ENCODE assay signal across 9 cellular contexts in the genomic region with DNA sequence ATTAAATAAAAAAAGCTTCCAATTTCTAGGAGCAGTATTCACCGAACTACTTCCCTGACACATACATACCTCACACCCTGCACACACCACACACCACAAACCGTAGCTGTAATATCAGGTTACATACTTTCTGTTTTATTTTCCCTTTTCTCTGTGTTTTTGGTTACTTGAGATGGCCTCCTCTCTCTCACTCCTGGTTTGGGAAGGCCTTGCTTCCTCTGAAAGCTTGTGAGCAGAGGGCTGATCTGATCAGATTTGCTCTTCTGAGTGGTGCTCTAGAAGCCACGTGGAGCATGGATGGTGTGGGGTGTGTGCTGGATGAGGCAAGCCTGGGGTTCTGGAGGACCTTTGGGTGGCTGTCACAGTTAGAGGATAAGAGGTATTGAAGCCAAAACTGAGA.
DNase-seq lines count a peak whose midpoint lies in the region; ATAC-seq, FAIRE-seq and TF ChIP-seq lines count a peak whose summit lies in the region.
"Had no signal": no experiment of that assay in that cellular context is flagged by ENCODE, and none has a peak within 500 bp of the region (broad histone marks: within the 10 kb centered on the region; RNA-seq: fewer than 3 reads in every experiment).

No MANE protein-coding gene starts in this region.

- FAIRE-seq in D721Med (lab: Jason Lieb, UNC): no peak

- ATAC-seq in GM19351 (IDR thresholded peaks at IDR 0.05; ENCODE audit: unreplicated experiment): peak; percentile 90
- ATAC-seq in HG03135 (IDR thresholded peaks at IDR 0.05; ENCODE audit: unreplicated experiment): peak; percentile 98
- ATAC-seq in activated naive CD8-positive, alpha-beta T cell treated with anti-CD3 and anti-CD28 coated beads, Interleukin-2, amount 50 U/mL, for 24 hours: peak; percentile 82

- H3K4me3 Mint-ChIP-seq in activated naive CD8-positive, alpha-beta T cell treated with anti-CD3 and anti-CD28 coated beads, Interleukin-2, amount 50 U/mL, for 24 hours: peak overlapping the region; percentile 12

- no peaks in the 10 kb centered on the region for H3K9me3 Mint-ChIP-seq in activated naive CD8-positive, alpha-beta T cell treated with anti-CD3 and anti-CD28 coated beads, Interleukin-2, amount 50 U/mL, for 24 hours

- H3K27ac Mint-ChIP-seq in activated naive CD8-positive, alpha-beta T cell treated with anti-CD3 and anti-CD28 coated beads, Interleukin-2, amount 50 U/mL, for 24 hours: peak overlapping the region; percentile 63

- H3K4me1 Mint-ChIP-seq in activated naive CD8-positive, alpha-beta T cell treated with anti-CD3 and anti-CD28 coated beads, Interleukin-2, amount 50 U/mL, for 24 hours: peaks cover 32% of the 10 kb centered on the region

- H3K36me3 Mint-ChIP-seq in activated naive CD8-positive, alpha-beta T cell treated with anti-CD3 and anti-CD28 coated beads, Interleukin-2, amount 50 U/mL, for 24 hours (ENCODE audit: low read depth): no peaks in the 10 kb centered on the region

- no peak for TF ChIP-seq CTCF in D721Med (IDR thresholded peaks at IDR 0.05; ENCODE audit: insufficient read depth, missing control alignments)

- H3K27me3 Mint-ChIP-seq in activated naive CD8-positive, alpha-beta T cell treated with anti-CD3 and anti-CD28 coated beads, Interleukin-2, amount 50 U/mL, for 24 hours: peaks cover 6% of the 10 kb centered on the region

- DNase-seq in AG08396 (ENCODE audit: low spot score) (peak; percentile 19), NCI-H1417 treated with DMSO at 0.1 percent for 48 hours (lab: John Stamatoyannopoulos, UW) (no peak), NCI-H524 (lab: John Stamatoyannopoulos, UW) (no peak), COLO668 (lab: John Stamatoyannopoulos, UW; ENCODE audit: unreplicated experiment) (no peak), D721Med (ENCODE audit: insufficient read length, low spot score) (no peak)
- no peak for DNase-seq in activated naive CD8-positive, alpha-beta T cell treated with anti-CD3 and anti-CD28 coated beads, Interleukin-2, amount 50 U/mL, for 24 hours
- DNase-seq: SHP77 treated with DMSO at 0.1 percent for 48 hours had no signal
